14 cellular contexts compared by ENCODE assay signal in the genomic region with DNA sequence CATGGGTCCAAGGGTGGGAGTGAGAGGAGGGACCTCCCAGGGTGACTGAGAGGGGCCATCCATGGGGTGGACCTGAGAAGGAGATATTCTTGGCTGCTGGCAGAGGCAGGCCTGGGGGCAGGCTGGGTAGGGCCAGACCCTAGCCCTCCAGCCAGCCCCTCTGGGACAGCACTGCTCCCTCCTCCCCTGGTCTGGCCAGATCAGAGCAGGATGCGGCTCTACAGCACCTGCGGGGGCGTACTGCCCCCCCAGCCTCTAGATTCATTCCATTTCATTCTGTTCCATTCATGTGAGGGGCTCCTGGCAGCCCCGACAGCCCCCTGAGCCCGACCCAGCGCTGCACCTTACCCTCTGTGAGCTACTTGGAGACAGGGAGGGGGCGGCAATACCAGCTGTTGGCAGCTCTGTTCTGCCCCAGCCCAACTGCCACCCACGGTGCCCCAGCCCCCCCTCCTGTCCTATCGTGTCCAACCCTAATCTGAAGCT. TPM values are rescaled to one million over a fixed set of nuclear protein-coding genes. Genes with fewer than 3 reads are reported as not detected.
DNase-seq lines count a peak whose midpoint lies in the region; ATAC-seq and TF ChIP-seq lines count a peak whose summit lies in the region.
"Had no signal": no experiment of that assay in that cellular context is flagged by ENCODE, and none has a peak within 500 bp of the region (broad histone marks: within the 10 kb centered on the region; RNA-seq: fewer than 3 reads in every experiment).

No MANE protein-coding gene starts in this region.

- H3K27me3 ChIP-seq in left ventricle myocardium inferior (ENCODE audit: low read depth) (no peaks in the 10 kb centered on the region), prostate gland (replicated peaks; ENCODE audit: insufficient read depth) (no peaks in the 10 kb centered on the region)
- H3K27me3 ChIP-seq: right lobe of liver had no signal

- no peaks in the 10 kb centered on the region for H3K4me1 Mint-ChIP-seq in activated CD4-positive, alpha-beta memory T cell treated with anti-CD3 and anti-CD28 coated beads for 36 hours (ENCODE audit: low read depth)

- H3K36me3 ChIP-seq in left ventricle myocardium inferior = peaks cover 6% of the 10 kb centered on the region
- no peaks in the 10 kb centered on the region for H3K36me3 ChIP-seq in prostate gland
- H3K36me3 ChIP-seq: HAP-1, right lobe of liver had no signal

- no peaks in the 10 kb centered on the region for H3K9me3 ChIP-seq in left ventricle myocardium inferior (replicated peaks)
- H3K9me3 ChIP-seq in prostate gland = no peaks in the 10 kb centered on the region
- H3K9me3 ChIP-seq: HAP-1, right lobe of liver had no signal

- 9% methylated on average over 9 of the region's 9 CpGs for WGBS in prostate gland

- no peak overlapping the region for H3K4me3 Mint-ChIP-seq in activated CD4-positive, alpha-beta memory T cell treated with anti-CD3 and anti-CD28 coated beads for 36 hours
- H3K4me3 Mint-ChIP-seq: stimulated activated naive B cell treated with anti-CD40 and anti-IgM and Interleukin-4, amounts not matched to agents 10 μg/mL and 1 μg/mL and 100 μg/mL, for 72 hours had no signal

- intact Hi-C loops in left ventricle myocardium inferior (cut with micrococcal nuclease) = no loop called here
- intact Hi-C loops in prostate gland (cut with DNase I) = no loop called here
- intact Hi-C loops in activated CD4-positive, alpha-beta memory T cell treated with anti-CD3 and anti-CD28 coated beads for 36 hours (cut with micrococcal nuclease) = no loop called here

- peaks cover 37% of the 10 kb centered on the region for H3K4me1 ChIP-seq in left ventricle myocardium inferior
- H3K4me1 ChIP-seq in prostate gland (replicated peaks) = peaks cover 3% of the 10 kb centered on the region
- H3K4me1 ChIP-seq: HAP-1, right lobe of liver had no signal

- H3K36me3 Mint-ChIP-seq in activated CD4-positive, alpha-beta memory T cell treated with anti-CD3 and anti-CD28 coated beads for 36 hours = no peaks in the 10 kb centered on the region
- H3K36me3 Mint-ChIP-seq: stimulated activated naive B cell treated with anti-CD40 and anti-IgM and Interleukin-4, amounts not matched to agents 10 μg/mL and 1 μg/mL and 100 μg/mL, for 72 hours had no signal

- no peak for TF ChIP-seq CTCF in AG10803 (conservative IDR thresholded peaks at IDR 0.05; ENCODE audit: low read length)
- no peak for TF ChIP-seq CTCF in left ventricle myocardium inferior (IDR thresholded peaks at IDR 0.05; ENCODE audit: borderline replicate concordance)
- TF ChIP-seq CTCF in prostate gland (IDR thresholded peaks at IDR 0.05) = no peak

- H3K27ac ChIP-seq in left ventricle myocardium inferior (replicated peaks) (peak overlapping the region; percentile 62), prostate gland (peak overlapping the region; percentile 20 to 33)
- H3K27ac ChIP-seq: right lobe of liver had no signal

- no peak for DNase-seq in AG10803 (ENCODE audit: low read depth)
- no peak for DNase-seq in left ventricle myocardium inferior
- DNase-seq in prostate gland (ENCODE audit: low spot score) = no peak
- DNase-seq in SKM-1 (lab: John Stamatoyannopoulos, UW; ENCODE audit: unreplicated experiment) = no peak
- no peak for DNase-seq in NOMO-1 (lab: John Stamatoyannopoulos, UW; ENCODE audit: unreplicated experiment in 2 of 2)
- DNase-seq in activated CD4-positive, alpha-beta memory T cell treated with anti-CD3 and anti-CD28 coated beads for 36 hours = no peak
- DNase-seq in T-helper 2 cell = no peak
- DNase-seq: activated CD4-positive, alpha-beta T cell treated with anti-CD3 and anti-CD28 coated beads, Interleukin-2, amount 50 U/mL, for 4 hours; NCI-H2081; right lobe of liver; RPMI8226; stimulated activated naive B cell treated with anti-CD40 and anti-IgM and Interleukin-4, amounts not matched to agents 10 μg/mL and 1 μg/mL and 100 μg/mL, for 72 hours had no signal

- POLR2A ChIA-PET in activated CD4-positive, alpha-beta memory T cell treated with anti-CD3 and anti-CD28 coated beads for 36 hours (lab: Charles Lee) = no interaction called here

- peak; percentile 62 for ATAC-seq in SK-N-SH treated with all-trans-retinoic acid at 6 μM for 48 hours
- ATAC-seq: right lobe of liver; stimulated activated naive B cell treated with anti-CD40 and anti-IgM and Interleukin-4, amounts not matched to agents 10 μg/mL and 1 μg/mL and 100 μg/mL, for 72 hours had no signal

- no peaks in the 10 kb centered on the region for H3K9me3 Mint-ChIP-seq in activated CD4-positive, alpha-beta memory T cell treated with anti-CD3 and anti-CD28 coated beads for 36 hours
- H3K9me3 Mint-ChIP-seq: stimulated activated naive B cell treated with anti-CD40 and anti-IgM and Interleukin-4, amounts not matched to agents 10 μg/mL and 1 μg/mL and 100 μg/mL, for 72 hours had no signal

- peak overlapping the region; percentile 60 for H3K4me3 ChIP-seq in AG10803 (ENCODE audit: low read length)
- peak overlapping the region; percentile 59 for H3K4me3 ChIP-seq in left ventricle myocardium inferior
- peak overlapping the region; percentile 4 to 23 for H3K4me3 ChIP-seq in prostate gland
- H3K4me3 ChIP-seq: HAP-1 had no signal

- CTCF ChIA-PET in activated CD4-positive, alpha-beta memory T cell treated with anti-CD3 and anti-CD28 coated beads for 36 hours (lab: Charles Lee) = interaction anchor here (2.0 kb wide), 1 partner anchor 15 kb away, joined by 6 read pairs; no protein-coding TSS in a partner anchor

- no peak for TF ChIP-seq POLR2A in prostate gland (IDR thresholded peaks at IDR 0.05)

- H3K27ac Mint-ChIP-seq in activated CD4-positive, alpha-beta memory T cell treated with anti-CD3 and anti-CD28 coated beads for 36 hours = no peak overlapping the region
- H3K27ac Mint-ChIP-seq: stimulated activated naive B cell treated with anti-CD40 and anti-IgM and Interleukin-4, amounts not matched to agents 10 μg/mL and 1 μg/mL and 100 μg/mL, for 72 hours had no signal

- H3K27me3 Mint-ChIP-seq in activated CD4-positive, alpha-beta memory T cell treated with anti-CD3 and anti-CD28 coated beads for 36 hours = no peaks in the 10 kb centered on the region

TF ChIP-seq in SK-N-SH treated with all-trans-retinoic acid at 6 μM for 48 hours, 23 proteins besides CTCF, POLR2A, EP300 and RAD21:
- TF ChIP-seq ARNTL (CRISPR knock-in tag; IDR thresholded peaks at IDR 0.05; ENCODE audit: borderline replicate concordance, low read depth) (no peak), ISL1 (CRISPR knock-in tag; IDR thresholded peaks at IDR 0.05) (no peak), ZFP30 (CRISPR knock-in tag; IDR thresholded peaks at IDR 0.05) (no peak), ZC3H10 (CRISPR knock-in tag; IDR thresholded peaks at IDR 0.05) (no peak), TCF4 (CRISPR knock-in tag; IDR thresholded peaks at IDR 0.05; ENCODE audit: borderline replicate concordance) (no peak)
- TF ChIP-seq, protein P1, sequence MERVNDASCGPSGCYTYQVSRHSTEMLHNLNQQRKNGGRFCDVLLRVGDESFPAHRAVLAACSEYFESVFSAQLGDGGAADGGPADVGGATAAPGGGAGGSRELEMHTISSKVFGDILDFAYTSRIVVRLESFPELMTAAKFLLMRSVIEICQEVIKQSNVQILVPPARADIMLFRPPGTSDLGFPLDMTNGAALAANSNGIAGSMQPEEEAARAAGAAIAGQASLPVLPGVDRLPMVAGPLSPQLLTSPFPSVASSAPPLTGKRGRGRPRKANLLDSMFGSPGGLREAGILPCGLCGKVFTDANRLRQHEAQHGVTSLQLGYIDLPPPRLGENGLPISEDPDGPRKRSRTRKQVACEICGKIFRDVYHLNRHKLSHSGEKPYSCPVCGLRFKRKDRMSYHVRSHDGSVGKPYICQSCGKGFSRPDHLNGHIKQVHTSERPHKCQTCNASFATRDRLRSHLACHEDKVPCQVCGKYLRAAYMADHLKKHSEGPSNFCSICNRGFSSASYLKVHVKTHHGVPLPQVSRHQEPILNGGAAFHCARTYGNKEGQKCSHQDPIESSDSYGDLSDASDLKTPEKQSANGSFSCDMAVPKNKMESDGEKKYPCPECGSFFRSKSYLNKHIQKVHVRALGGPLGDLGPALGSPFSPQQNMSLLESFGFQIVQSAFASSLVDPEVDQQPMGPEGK (CRISPR knock-in tag; IDR thresholded peaks at IDR 0.05; ENCODE audit: borderline replicate concordance) = 0 out of 2 replicates have a peak, but pooled peaks have one; percentile 38
- TF ChIP-seq, protein P2, sequence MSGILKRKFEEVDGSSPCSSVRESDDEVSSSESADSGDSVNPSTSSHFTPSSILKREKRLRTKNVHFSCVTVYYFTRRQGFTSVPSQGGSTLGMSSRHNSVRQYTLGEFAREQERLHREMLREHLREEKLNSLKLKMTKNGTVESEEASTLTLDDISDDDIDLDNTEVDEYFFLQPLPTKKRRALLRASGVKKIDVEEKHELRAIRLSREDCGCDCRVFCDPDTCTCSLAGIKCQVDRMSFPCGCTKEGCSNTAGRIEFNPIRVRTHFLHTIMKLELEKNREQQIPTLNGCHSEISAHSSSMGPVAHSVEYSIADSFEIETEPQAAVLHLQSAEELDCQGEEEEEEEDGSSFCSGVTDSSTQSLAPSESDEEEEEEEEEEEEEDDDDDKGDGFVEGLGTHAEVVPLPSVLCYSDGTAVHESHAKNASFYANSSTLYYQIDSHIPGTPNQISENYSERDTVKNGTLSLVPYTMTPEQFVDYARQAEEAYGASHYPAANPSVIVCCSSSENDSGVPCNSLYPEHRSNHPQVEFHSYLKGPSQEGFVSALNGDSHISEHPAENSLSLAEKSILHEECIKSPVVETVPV (CRISPR knock-in tag; IDR thresholded peaks at IDR 0.05) = no peak

RNA-seq across cellular contexts. Expression of a gene that starts 34.3 kb away (rescaled TPM):
- total RNA-seq in left ventricle myocardium inferior (0.14 TPM), prostate gland (1 to 10 TPM in 1 of 2 donors, under 1 TPM in 1; 0.77 to 3.4 TPM)
- total RNA-seq in activated CD4-positive, alpha-beta memory T cell treated with anti-CD3 and anti-CD28 coated beads for 36 hours = 1 to 10 TPM; 1.2 to 1.4 TPM

RNA-seq across cellular contexts. Expression of a gene that starts 37.9 kb away (rescaled TPM):
- 3.2 TPM for total RNA-seq in left ventricle myocardium inferior
- 10 to 100 TPM; 10.8 to 12.2 TPM for total RNA-seq in prostate gland
- total RNA-seq in activated CD4-positive, alpha-beta memory T cell treated with anti-CD3 and anti-CD28 coated beads for 36 hours = under 1 TPM; 0.12 to 0.15 TPM
